In the genomic region with DNA sequence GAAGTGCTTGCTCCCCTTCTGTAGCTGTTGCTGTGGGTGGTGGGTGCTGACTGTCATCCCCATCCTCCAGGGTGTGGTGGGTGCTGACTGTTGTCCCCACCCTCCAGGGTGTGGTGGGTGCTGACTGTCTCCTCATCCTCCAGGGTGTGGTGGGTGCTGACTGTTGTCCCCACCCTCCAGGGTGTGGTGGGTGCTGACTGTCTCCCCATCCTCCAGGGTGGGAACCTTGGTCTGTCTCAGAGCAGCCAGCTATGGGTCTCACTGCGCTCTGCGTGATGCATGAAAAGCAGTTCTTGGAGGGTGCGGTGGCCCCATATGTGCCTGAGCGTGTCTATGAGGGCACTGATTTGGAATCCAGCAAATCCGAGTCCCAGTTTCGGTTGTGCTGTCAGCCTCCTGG, we compare ENCODE assay signal across 15 cellular contexts.
"Had no signal": no experiment of that assay in that cellular context is flagged by ENCODE, and none has a peak within 500 bp of the region (broad histone marks: within the 10 kb centered on the region; RNA-seq: fewer than 3 reads in every experiment).

No MANE protein-coding gene starts in this region.

- ATAC-seq: activated CD4-positive, CD25-positive, alpha-beta regulatory T cell treated with anti-CD3 and anti-CD28 coated beads, Interleukin-2, amount 50 U/mL, for 24 hours; foreskin keratinocyte; left ventricle myocardium superior; mucosa of descending colon; naive thymus-derived CD4-positive, alpha-beta T cell had no signal

- H3K27ac ChIP-seq: adrenal gland, colonic mucosa, foreskin keratinocyte, tibial nerve had no signal

- H3K27me3 Mint-ChIP-seq: memory B cell; naive thymus-derived CD4-positive, alpha-beta T cell had no signal

- DNase-seq: activated CD4-positive, alpha-beta T cell treated with anti-CD3 and anti-CD28 coated beads, Interleukin-2, amount 50 U/mL, for 4 hours; activated naive CD4-positive, alpha-beta T cell treated with anti-CD3 and anti-CD28 coated beads for 36 hours; adrenal gland; colonic mucosa; foreskin keratinocyte; glutamatergic neuron; hypothalamus; kidney glomerular epithelial cell; left ventricle myocardium superior; mucosa of descending colon; stimulated activated naive CD4-positive, alpha-beta T cell had no signal

- H3K9me3 Mint-ChIP-seq: activated naive CD4-positive, alpha-beta T cell treated with anti-CD3 and anti-CD28 coated beads for 36 hours; memory B cell had no signal

- H3K4me3 Mint-ChIP-seq: activated naive CD4-positive, alpha-beta T cell treated with anti-CD3 and anti-CD28 coated beads for 36 hours; memory B cell had no signal

- H3K27ac Mint-ChIP-seq: activated naive CD4-positive, alpha-beta T cell treated with anti-CD3 and anti-CD28 coated beads for 36 hours; memory B cell had no signal
